1 cellular context compared by ENCODE assay signal in the genomic region with DNA sequence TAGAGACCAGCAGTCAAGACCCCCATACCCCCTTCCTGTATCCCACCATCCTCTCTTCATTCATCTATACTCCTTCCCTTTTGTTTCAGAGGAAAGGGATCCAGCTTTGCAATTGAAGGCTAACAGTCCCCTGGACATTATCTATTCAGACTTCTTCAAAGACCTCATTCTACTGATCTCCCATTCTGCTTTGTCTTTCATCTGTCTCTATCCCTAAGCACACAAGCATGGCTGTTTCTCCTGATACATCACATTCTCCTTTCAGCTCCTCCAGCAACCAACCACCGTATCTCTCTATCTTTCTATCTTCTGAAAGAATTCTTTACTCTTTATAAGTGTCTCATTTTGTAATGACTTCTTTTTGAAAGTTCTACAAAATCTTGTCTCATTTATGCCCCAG.
TF ChIP-seq lines count a peak whose summit lies in the region.

No MANE protein-coding gene starts in this region.

TF ChIP-seq in HepG2, 621 proteins besides CTCF, POLR2A, EP300 and RAD21 (continued from another document):
- TF ChIP-seq ETV6 (CRISPR knock-in tag; conservative IDR thresholded peaks at IDR 0.05) (no peak), BORCS8-MEF2B (CRISPR knock-in tag; IDR thresholded peaks at IDR 0.05) (no peak), ARNTL (CRISPR knock-in tag; IDR thresholded peaks at IDR 0.05) (no peak), PHF5A (CRISPR knock-in tag; IDR thresholded peaks at IDR 0.05; ENCODE audit: low read depth, unreplicated experiment) (no peak), CBX5 (CRISPR knock-in tag; IDR thresholded peaks at IDR 0.05; ENCODE audit: borderline replicate concordance) (no peak), ZNF597 (CRISPR knock-in tag; IDR thresholded peaks at IDR 0.05) (no peak)
- TF ChIP-seq, protein P1, sequence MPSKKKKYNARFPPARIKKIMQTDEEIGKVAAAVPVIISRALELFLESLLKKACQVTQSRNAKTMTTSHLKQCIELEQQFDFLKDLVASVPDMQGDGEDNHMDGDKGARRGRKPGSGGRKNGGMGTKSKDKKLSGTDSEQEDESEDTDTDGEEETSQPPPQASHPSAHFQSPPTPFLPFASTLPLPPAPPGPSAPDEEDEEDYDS (CRISPR knock-in tag; IDR thresholded peaks at IDR 0.05), result no peak
